ENCODE assay signal across 1 cellular context in genomic region chr9:101618693-101619092, GRCh38.
A peak's percentile ranks its signal among the peaks of the same experiment; 100 is the strongest.
TF ChIP-seq lines count a peak whose summit lies in the region.

No MANE protein-coding gene starts in this region.

TF ChIP-seq in K562, 482 proteins besides CTCF, POLR2A, EP300 and RAD21:
- TF ChIP-seq ZFX (CRISPR knock-in tag; IDR thresholded peaks at IDR 0.05) (no peak), ZNF316 (IDR thresholded peaks at IDR 0.05) (0 out of 2 replicates have a peak, but pooled peaks have one; percentile 4)
